21 cellular contexts compared by ENCODE assay signal in the genomic region with DNA sequence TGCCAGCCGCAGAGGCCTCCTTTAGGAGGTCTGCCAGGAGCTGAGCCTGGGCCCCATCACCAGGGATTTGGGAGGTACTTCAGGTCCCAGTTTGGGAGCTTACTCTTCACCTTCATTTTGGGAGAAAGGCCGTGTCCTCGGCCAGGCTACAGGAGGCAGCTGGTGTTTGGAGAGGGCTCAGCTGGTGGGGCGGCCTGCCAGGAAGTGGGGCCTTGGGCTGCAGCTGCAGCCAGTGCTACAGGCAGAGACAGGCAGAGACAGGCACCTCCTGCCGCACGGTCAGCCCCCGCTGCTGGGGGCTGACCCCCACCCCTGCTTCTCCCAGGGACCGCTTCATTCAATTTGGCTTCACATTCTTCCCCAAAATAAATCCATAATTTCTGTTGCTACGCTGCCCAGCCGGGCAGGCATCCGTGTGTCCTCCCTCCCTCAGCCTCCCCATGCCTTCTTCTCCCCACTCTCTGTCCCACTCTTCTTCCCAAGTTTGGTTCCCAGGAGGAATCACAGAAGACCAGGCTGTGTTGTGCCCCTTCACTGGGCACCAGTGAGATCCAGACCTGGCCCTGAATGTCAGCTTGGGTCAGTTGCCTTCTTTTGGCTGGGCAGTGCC. TPM values are rescaled to one million over a fixed set of nuclear protein-coding genes. Genes with fewer than 3 reads are reported as not detected.
DNase-seq lines count a peak whose midpoint lies in the region; ATAC-seq, FAIRE-seq and TF ChIP-seq lines count a peak whose summit lies in the region.
"Had no signal": no experiment of that assay in that cellular context is flagged by ENCODE, and none has a peak within 500 bp of the region (broad histone marks: within the 10 kb centered on the region; RNA-seq: fewer than 3 reads in every experiment).

No MANE protein-coding gene starts in this region.

- no peak overlapping the region for H3K4me3 ChIP-seq in A673 (ENCODE audit: low read depth, low read length, poor library complexity, severe bottlenecking)
- H3K4me3 ChIP-seq: colonic mucosa, mucosa of descending colon had no signal

- no peak for ATAC-seq in left colon
- ATAC-seq: mucosa of descending colon had no signal

- no peaks in the 10 kb centered on the region for H3K36me3 ChIP-seq in A673 (ENCODE audit: insufficient read depth, low read length, poor library complexity, severe bottlenecking)
- H3K36me3 ChIP-seq: colonic mucosa had no signal

- CTCF ChIA-PET in A673 (lab: Charles Lee) = no interaction called here

- no peak overlapping the region for H3K27ac ChIP-seq in A673 (ENCODE audit: low read depth, low read length, poor library complexity, severe bottlenecking)
- H3K27ac ChIP-seq: colonic mucosa had no signal

- no TSS peak for BruUV-seq in A673 (replicated peaks; lab: Mats Ljungman, UMichigan)

- no peaks in the 10 kb centered on the region for H3K9me3 ChIP-seq in A673 (ENCODE audit: low read depth, low read length, poor library complexity, severe bottlenecking)
- H3K9me3 ChIP-seq: colonic mucosa, mucosa of descending colon had no signal

- POLR2A ChIA-PET in A673 (lab: Charles Lee; ENCODE audit: low non-redundant PET) = no interaction called here

- FAIRE-seq in frontal cortex (lab: Jason Lieb, UNC) = no peak

- intact Hi-C loops in A673 (cut with micrococcal nuclease; ENCODE audit: unreplicated experiment) = no loop called here
- intact Hi-C loops in left colon (cut with DNase I, micrococcal nuclease) = no loop called here

- H3K4me1 ChIP-seq in A673 (ENCODE audit: insufficient read depth, low read length, poor library complexity, severe bottlenecking) = no peaks in the 10 kb centered on the region
- H3K4me1 ChIP-seq: colonic mucosa had no signal

- H3K27me3 ChIP-seq in A673 (replicated peaks; ENCODE audit: insufficient read depth, low read depth, low read length, poor library complexity) = no peaks in the 10 kb centered on the region

- DNase-seq in DMS 273 (lab: John Stamatoyannopoulos, UW; ENCODE audit: unreplicated experiment) = peak; percentile 92
- DNase-seq in NCI-H524 (lab: John Stamatoyannopoulos, UW) = peak; percentile 66 to 84
- DNase-seq in frontal cortex (ENCODE audit: low spot score in 2 of 2) = peak; percentile 60 to 68
- peak; percentile 81 for DNase-seq in occipital lobe (lab: John Stamatoyannopoulos, UW)
- DNase-seq in activated effector memory CD4-positive, alpha-beta T cell treated with Interleukin-2 at 50 U/mL for 16 hours = no peak
- DNase-seq in NCI-H2227 (lab: John Stamatoyannopoulos, UW; ENCODE audit: unreplicated experiment) = no peak
- no peak for DNase-seq in A673 (ENCODE audit: low spot score)
- DNase-seq in left colon = no peak
- DNase-seq: activated CD4-positive, alpha-beta memory T cell treated with anti-CD3 and anti-CD28 coated beads for 36 hours; aorta; colonic mucosa; Kasumi-1; mucosa of descending colon; NCI-H1417; stimulated activated CD4-positive, alpha-beta T cell treated with anti-CD3 and anti-CD28 coated beads, Interleukin-15, amount 100 ng/mL, for 24 hours had no signal

- no peak for TF ChIP-seq CTCF in A673 (conservative IDR thresholded peaks at IDR 0.05; ENCODE audit: low read depth, low read length)

RNA-seq across cellular contexts. Expression of a gene that starts 6.1 kb away (rescaled TPM):
- total RNA-seq in frontal cortex = not detected
- not detected for total RNA-seq in occipital lobe
- not detected in 2 replicates for total RNA-seq in A673 (2021)
- total RNA-seq in left colon = not detected
- total RNA-seq: activated CD4-positive, alpha-beta memory T cell treated with anti-CD3 and anti-CD28 coated beads for 36 hours; activated T-helper 1 cell treated with anti-CD3 and anti-CD28 coated beads, Interleukin-12 subunit alpha, Interleukin-12 subunit beta, Interleukin-2, Interleukin-4 antibody, amounts not matched to agents 30 ng/mL and 10 ng/mL and 1 ng/mL, durations not matched to agents 14 hours and 24 hours and 36 hours; aorta; B cell; colonic mucosa; epithelial cell of proximal tubule; kidney epithelial cell; mucosa of descending colon; NCI-H460; posterior vena cava had no signal

RNA-seq across cellular contexts. Expression of a gene that starts 23.5 kb away (rescaled TPM):
- total RNA-seq in frontal cortex (6.9 TPM), occipital lobe (7.3 TPM), A673 (2021) (158 and 160 TPM in 2 replicates), left colon (10 to 100 TPM in 1 of 2 donors, 1 to 10 TPM in 1; 3.4 to 10.1 TPM)

RNA-seq across cellular contexts. Expression of a gene that starts 50.3 kb away (rescaled TPM):
- total RNA-seq in frontal cortex (33.4 TPM), occipital lobe (35.4 TPM), A673 (2021) (64.1 and 65.0 TPM in 2 replicates), left colon (10 to 100 TPM; 26.7 to 33.2 TPM)

RNA-seq across cellular contexts. Expression of a gene that starts 50.7 kb away (rescaled TPM):
- total RNA-seq in frontal cortex (3.7 TPM), occipital lobe (1.6 TPM), A673 (2021) (133 and 136 TPM in 2 replicates), left colon (10 to 100 TPM; 14.8 to 24.9 TPM)

Comparison
In these comparisons a context has a peak if more than half of its experiments do, and no peak if none do; other contexts are left out.
1. DNase-seq: peak in DMS 273 (single experiment), NCI-H524 (2 of 2), frontal cortex (2 of 2) and occipital lobe (single experiment); none in activated effector memory CD4-positive, alpha-beta T cell treated with Interleukin-2 at 50 U/mL for 16 hours (single experiment), NCI-H2227 (single experiment), A673 (single experiment) and left colon (0 of 2).
2. RNA of a gene that starts 23.5 kb away (total RNA-seq): 158 to 160 TPM in A673; 3.4 to 10.1 TPM in left colon, 7.3 TPM in occipital lobe (single experiment) and 6.9 TPM in frontal cortex (single experiment); every median in the first group is over 10 times any median in the second.